21 cellular contexts compared by ENCODE assay signal in genomic region chr9:114008667-114009410, GRCh38.
A peak's percentile ranks its signal among the peaks of the same experiment; 100 is the strongest.
DNase-seq lines count a peak whose midpoint lies in the region; ATAC-seq and TF ChIP-seq lines count a peak whose summit lies in the region.
"Had no signal": no experiment of that assay in that cellular context is flagged by ENCODE, and none has a peak within 500 bp of the region (broad histone marks: within the 10 kb centered on the region; RNA-seq: fewer than 3 reads in every experiment).

No MANE protein-coding gene starts in this region.

- no peaks in the 10 kb centered on the region for H3K9me3 ChIP-seq in BE2C
- H3K9me3 ChIP-seq in HEK293 (ENCODE audit: control insufficient read depth, insufficient read depth, low read depth, low read length): no peaks in the 10 kb centered on the region
- peaks cover 11% of the 10 kb centered on the region for H3K9me3 ChIP-seq in endodermal cell (ENCODE audit: control insufficient read depth, low read length)
- H3K9me3 ChIP-seq: SK-N-SH had no signal

- H3K27ac Mint-ChIP-seq in endodermal cell (no peak overlapping the region), progenitor cell of endocrine pancreas (no peak overlapping the region)
- H3K27ac Mint-ChIP-seq: nephron progenitor cell had no signal

- no peak overlapping the region for H3K4me3 Mint-ChIP-seq in endodermal cell
- H3K4me3 Mint-ChIP-seq in progenitor cell of endocrine pancreas (ENCODE audit: low read depth): no peak overlapping the region
- H3K4me3 Mint-ChIP-seq: nephron progenitor cell had no signal

- no peak for ATAC-seq in GM21447 (IDR thresholded peaks at IDR 0.05; ENCODE audit: unreplicated experiment)
- ATAC-seq: K562, Panc1 had no signal

- no peaks in the 10 kb centered on the region for H3K27me3 ChIP-seq in BE2C
- no peaks in the 10 kb centered on the region for H3K27me3 ChIP-seq in endodermal cell (ENCODE audit: control insufficient read depth, insufficient read depth, low read length, poor library complexity, severe bottlenecking)

- peaks cover 78% of the 10 kb centered on the region for H3K36me3 Mint-ChIP-seq in endodermal cell (ENCODE audit: low read depth)
- peaks cover 43% of the 10 kb centered on the region for H3K36me3 Mint-ChIP-seq in progenitor cell of endocrine pancreas (ENCODE audit: insufficient read depth)

- H3K4me1 ChIP-seq in BE2C (peaks cover 19% of the 10 kb centered on the region), HEK293 (ENCODE audit: control insufficient read depth, insufficient read depth, low read length) (no peaks in the 10 kb centered on the region), endodermal cell (ENCODE audit: control insufficient read depth, insufficient read depth, low read length) (no peaks in the 10 kb centered on the region)

- POLR2A ChIA-PET in HEK293 (lab: Yijun Ruan, JAX): no interaction called here

- no peak overlapping the region for H3K9ac ChIP-seq in endodermal cell (ENCODE audit: extremely low read depth, low read length, poor library complexity, severe bottlenecking)
- H3K9ac ChIP-seq: SK-N-SH had no signal

- H3K4me1 Mint-ChIP-seq in endodermal cell (no peaks in the 10 kb centered on the region), progenitor cell of endocrine pancreas (ENCODE audit: low read depth) (peaks cover 2% of the 10 kb centered on the region)
- H3K4me1 Mint-ChIP-seq: nephron progenitor cell had no signal

- no peaks in the 10 kb centered on the region for H3K9me3 Mint-ChIP-seq in endodermal cell
- peaks cover 10% of the 10 kb centered on the region for H3K9me3 Mint-ChIP-seq in progenitor cell of endocrine pancreas (ENCODE audit: low read depth)

- WGBS in endodermal cell (ENCODE audit: insufficient coverage in 1 of 2, insufficient read length in 1 of 2), 2 experiments: 96% methylated on average over 7 to 9 of the region's 9 CpGs

- TF ChIP-seq CTCF in BE2C (IDR thresholded peaks at IDR 0.05; ENCODE audit: low read depth, low read length) (no peak), HEK293 (tag by site-specific recombination; IDR thresholded peaks at IDR 0.05) (no peak), endodermal cell (conservative IDR thresholded peaks at IDR 0.05) (no peak), progenitor cell of endocrine pancreas (IDR thresholded peaks at IDR 0.05; ENCODE audit: unreplicated experiment) (no peak)

- H3K27ac ChIP-seq in HEK293 (ENCODE audit: extremely low read depth, low read depth, low read length): no peak overlapping the region
- no peak overlapping the region for H3K27ac ChIP-seq in endodermal cell (ENCODE audit: low read depth, low read length)

- peak; percentile 24 for DNase-seq in BE2C
- DNase-seq in endodermal cell: peak; percentile 20
- DNase-seq in progenitor cell of endocrine pancreas (ENCODE audit: low spot score, unreplicated experiment): peak; percentile 7
- DNase-seq in HUDEP-2 (lab: John Stamatoyannopoulos, UW; ENCODE audit: unreplicated experiment in 76 of 76): no peak
- DNase-seq in activated CD4-positive, alpha-beta T cell treated with anti-CD3 and anti-CD28 coated beads, Interleukin-2, amount 50 U/mL, for 4 hours: no peak
- DNase-seq in dedifferentiated amniotic fluid mesenchymal stem cell (ENCODE audit: extremely low spot score): no peak
- DNase-seq: activated CD4-positive, alpha-beta T cell treated with anti-CD3 and anti-CD28 coated beads for 4 hours; activated naive CD4-positive, alpha-beta T cell treated with anti-CD3 and anti-CD28 coated beads, Interleukin-2, amount 50 U/mL, for 16 hours; activated T-cell treated with anti-CD3 and anti-CD28 coated beads for 4 hours; foreskin melanocyte; kidney glomerular epithelial cell; mesenchymal stem cell; NCI-H187 treated with DMSO at 0.1 percent for 48 hours; NCI-H226; nephron progenitor cell; SK-N-SH; stimulated activated CD4-positive, alpha-beta T cell treated with anti-CD3 and anti-CD28 coated beads, Interleukin-12 subunit alpha, Interleukin-12 subunit beta, amount 100 ng/mL, for 4 hours had no signal

- H3K4me3 ChIP-seq in BE2C (ENCODE audit: low read depth, low read length) (no peak overlapping the region), HEK293 (ENCODE audit: low read depth, low read length) (no peak overlapping the region), endodermal cell (ENCODE audit: low read length) (no peak overlapping the region)
- H3K4me3 ChIP-seq: K562 had no signal

- peaks cover 34% of the 10 kb centered on the region for H3K36me3 ChIP-seq in BE2C
- peaks cover 0 to 22% of the 10 kb centered on the region in 2 experiments; a peak in 1 of 3 replicates for H3K36me3 ChIP-seq in HEK293 (ENCODE audit: control insufficient read depth in 2 of 2, insufficient read depth in 1 of 2, low read length in 2 of 2)
- H3K36me3 ChIP-seq in endodermal cell (ENCODE audit: control insufficient read depth, insufficient read depth, low read length): peaks cover 46% of the 10 kb centered on the region

- H3K27me3 Mint-ChIP-seq in endodermal cell (ENCODE audit: insufficient read depth) (no peaks in the 10 kb centered on the region), progenitor cell of endocrine pancreas (no peaks in the 10 kb centered on the region)

- CTCF ChIA-PET in HEK293 (lab: Yijun Ruan, JAX): interaction anchor here (0.6 kb wide), 2 partner anchors 263 to 336 kb away, joined by 3 to 5 read pairs; no protein-coding TSS in a partner anchor

TF ChIP-seq in HEK293, 187 proteins besides CTCF, POLR2A, EP300 and RAD21:
- TF ChIP-seq SCRT2 (tag by site-specific recombination; IDR thresholded peaks at IDR 0.05) (peak; percentile 49), ZNF654 (tag by site-specific recombination; IDR thresholded peaks at IDR 0.05; ENCODE audit: low read depth) (no peak)

Comparison
In these comparisons a context has a peak if more than half of its experiments do, and no peak if none do; other contexts are left out.
1. DNase-seq: peak in BE2C (single experiment), endodermal cell (single experiment) and progenitor cell of endocrine pancreas (single experiment); none in HUDEP-2 (0 of 76), activated CD4-positive, alpha-beta T cell treated with anti-CD3 and anti-CD28 coated beads, Interleukin-2, amount 50 U/mL, for 4 hours (0 of 2) and dedifferentiated amniotic fluid mesenchymal stem cell (single experiment).